ENCODE assay signal across 8 cellular contexts in genomic region chr7:39565538-39565937, GRCh38. TPM values are rescaled to one million over a fixed set of nuclear protein-coding genes. Genes with fewer than 3 reads are reported as not detected.
A peak's percentile ranks its signal among the peaks of the same experiment; 100 is the strongest.
DNase-seq lines count a peak whose midpoint lies in the region; ATAC-seq and TF ChIP-seq lines count a peak whose summit lies in the region.

No MANE protein-coding gene starts in this region.

- 44 to 48% methylated on average over 4 of the region's 4 CpGs for WGBS in gastroesophageal sphincter (ENCODE audit: low coverage in 1 of 2), 2 donors

- peak overlapping the region; percentile 94 for H3K4me2 ChIP-seq in SU-DHL-6 (ENCODE audit: low read depth, low read length, poor library complexity, severe bottlenecking)

- H3K9me3 ChIP-seq in HAP-1, result no peaks in the 10 kb centered on the region
- no peaks in the 10 kb centered on the region for H3K9me3 ChIP-seq in SU-DHL-6 (ENCODE audit: insufficient read depth, low read length)
- no peaks in the 10 kb centered on the region for H3K9me3 ChIP-seq in gastroesophageal sphincter

- H3K27me3 ChIP-seq in HAP-1 (ENCODE audit: low read depth) (no peaks in the 10 kb centered on the region; the same call in 1 of the 2 replicates), SU-DHL-6 (ENCODE audit: low read length) (no peaks in the 10 kb centered on the region), gastroesophageal sphincter (no peaks in the 10 kb centered on the region)

- peak overlapping the region; percentile 82 for H3K4me3 ChIP-seq in HAP-1
- H3K4me3 ChIP-seq in SU-DHL-6 (ENCODE audit: insufficient read depth, low read length, poor library complexity, severe bottlenecking), result peak overlapping the region; percentile 88
- peak overlapping the region; percentile 74 to 81 for H3K4me3 ChIP-seq in gastroesophageal sphincter
- H3K4me3 ChIP-seq in skeletal muscle cell (ENCODE audit: low read depth, low read length), result peak overlapping the region; percentile 74

- peaks cover 36% of the 10 kb centered on the region for H3K79me2 ChIP-seq in SU-DHL-6 (ENCODE audit: insufficient read depth, low read length)

- intact Hi-C loops in head of caudate nucleus (cut with DNase I), result loop anchor here (5.0 kb wide), 1 partner anchor 57 kb away; the partner anchor contains the start of gene RALA

- TF ChIP-seq POLR2A in gastroesophageal sphincter (IDR thresholded peaks at IDR 0.05), result no peak

- in situ Hi-C loops in HAP-1 (cut with MboI; ENCODE audit: low sequenced_read_pairs), result no loop called here

- H4K20me1 ChIP-seq in SU-DHL-6 (ENCODE audit: low read depth, low read length), result no peaks in the 10 kb centered on the region

- peaks cover 4% of the 10 kb centered on the region for H3K36me3 ChIP-seq in HAP-1 (replicated peaks)
- H3K36me3 ChIP-seq in SU-DHL-6 (ENCODE audit: low read length), result peaks cover 5% of the 10 kb centered on the region; the same call in 1 of the 2 replicates
- H3K36me3 ChIP-seq in gastroesophageal sphincter, result peaks cover 0 to 13% of the 10 kb centered on the region in 2 donors

- H3K9me2 ChIP-seq in SU-DHL-6 (replicated peaks; ENCODE audit: insufficient read depth, low read length), result no peaks in the 10 kb centered on the region

- DNase-seq in HAP-1 (ENCODE audit: low spot score in 2 of 2) (no peak), skeletal muscle cell (ENCODE audit: low read depth) (no peak), head of caudate nucleus (no peak), amygdala (lab: John Stamatoyannopoulos, UW) (no peak), NAMALWA (ENCODE audit: low spot score) (no peak), GM10266 (ENCODE audit: extremely low spot score) (no peak)

- ATAC-seq in gastroesophageal sphincter, result no peak

- H3K4me1 ChIP-seq in HAP-1 (peaks cover 9% of the 10 kb centered on the region), gastroesophageal sphincter (peaks cover 0 to 19% (median 10%) of the 10 kb centered on the region in 3 donors)

- H3K9ac ChIP-seq in SU-DHL-6 (ENCODE audit: low read length), result peak overlapping the region; percentile 87

- TF ChIP-seq CTCF in SU-DHL-6 (IDR thresholded peaks at IDR 0.05; ENCODE audit: insufficient read depth, low read length, poor library complexity, severe bottlenecking) (no peak), gastroesophageal sphincter (IDR thresholded peaks at IDR 0.05) (no peak), GM10266 (IDR thresholded peaks at IDR 0.05; ENCODE audit: control insufficient read depth, insufficient read depth, low read depth, missing control alignments) (no peak)

- 0 out of 2 replicates have a peak, but pooled peaks cover 10% of the 10 kb centered on the region for H3F3A ChIP-seq in SU-DHL-6 (ENCODE audit: insufficient read depth)

- peak overlapping the region; percentile 99 for H2AFZ ChIP-seq in SU-DHL-6 (ENCODE audit: low read depth, low read length, severe bottlenecking)

- H3K27ac ChIP-seq in SU-DHL-6 (ENCODE audit: low read depth, low read length), result peak overlapping the region; percentile 27
- H3K27ac ChIP-seq in gastroesophageal sphincter, result peak overlapping the region; percentile 56 to 87 (median 85)

- TF ChIP-seq EP300 in gastroesophageal sphincter (IDR thresholded peaks at IDR 0.05), result no peak

RNA-seq across cellular contexts. Expression of gene YAE1, which starts 0.7 kb away (rescaled TPM):
- total RNA-seq in gastroesophageal sphincter, result 10 to 100 TPM; 17.9 to 27.4 (median 23.5) TPM

RNA-seq across cellular contexts. Expression of gene RALA, which starts 57.8 kb away (rescaled TPM):
- 10 to 100 TPM; 16.6 to 30.7 (median 21.0) TPM for total RNA-seq in gastroesophageal sphincter
